In genomic region chr10:103654925-103655324, GRCh38 we compare ENCODE assay signal across 37 cellular contexts.
"Had no signal": no experiment of that assay in that cellular context is flagged by ENCODE, and none has a peak within 500 bp of the region (broad histone marks: within the 10 kb centered on the region; RNA-seq: fewer than 3 reads in every experiment).

No MANE protein-coding gene starts in this region.

- H3K36me3 ChIP-seq: Peyer's patch had no signal

- H3K27ac ChIP-seq: brain microvascular endothelial cell had no signal

- ATAC-seq: activated CD4-positive, alpha-beta T cell treated with anti-CD3 and anti-CD28 coated beads for 36 hours; activated T-cell treated with anti-CD3 and anti-CD28 coated beads, Interleukin-2, amount 50 U/mL, for 4 hours; PC-3; Right ventricle myocardium inferior had no signal

- DNase-seq: activated CD4-positive, alpha-beta T cell treated with anti-CD3 and anti-CD28 coated beads for 36 hours; activated CD4-positive, alpha-beta T cell treated with anti-CD3 and anti-CD28 coated beads, Interleukin-2, amount 10 ng/mL, durations not matched to agents 7 days and 5 days; activated CD4-positive, alpha-beta T cell treated with anti-CD3 and anti-CD28 coated beads, Interleukin-2, amount 50 U/mL, for 48 hours; activated CD8-positive, alpha-beta memory T cell treated with anti-CD3 and anti-CD28 coated beads, Interleukin-2, amount 50 U/mL, for 4 hours; activated gamma-delta T cell treated with Interleukin-2 at 50 U/mL for 16 hours; activated naive CD4-positive, alpha-beta T cell treated with anti-CD3 and anti-CD28 coated beads for 36 hours; activated naive CD8-positive, alpha-beta T cell treated with anti-CD3 and anti-CD28 coated beads for 36 hours; activated T-cell treated with anti-CD3 and anti-CD28 coated beads for 4 hours; activated T-cell treated with anti-CD3 and anti-CD28 coated beads, Interleukin-2, amount 50 U/mL, for 4 hours; amniotic stem cell; aorta; brain microvascular endothelial cell; Kasumi-1; KG1; MG63; NCI-H1048; NCI-H1105 treated with DMSO at 0.1 percent for 48 hours; NCI-H1436; NCI-H1694; NCI-H1930; NCI-H2081 treated with DMSO at 0.1 percent for 48 hours; NCI-H226; NCI-H446 treated with DMSO at 0.1 percent for 48 hours; NCI-H524; NCI-H69; NCI-H82; NK-92 treated with Interleukin-12 subunit alpha and Interleukin-12 subunit beta, amount 100 ng/mL, for 24 hours; PC-3; Peyer's patch; RPMI8226; SIG-M5 had no signal

- H3K27me3 ChIP-seq: brain microvascular endothelial cell, MG63, Peyer's patch had no signal

- H3K27ac Mint-ChIP-seq: activated CD4-positive, alpha-beta T cell treated with anti-CD3 and anti-CD28 coated beads for 36 hours; activated CD4-positive, alpha-beta T cell treated with anti-CD3 and anti-CD28 coated beads, Interleukin-2, amount 10 ng/mL, durations not matched to agents 7 days and 5 days; activated naive CD4-positive, alpha-beta T cell treated with anti-CD3 and anti-CD28 coated beads for 36 hours; activated naive CD8-positive, alpha-beta T cell treated with anti-CD3 and anti-CD28 coated beads for 36 hours; activated T-helper 1 cell treated with anti-CD3 and anti-CD28 coated beads, Interleukin-12 subunit alpha, Interleukin-12 subunit beta, Interleukin-2, Interleukin-4 antibody, amounts not matched to agents 30 ng/mL and 10 ng/mL and 1 ng/mL, durations not matched to agents 14 hours and 24 hours and 36 hours; T-helper 1 cell treated with Interleukin-12 subunit alpha and Interleukin-12 subunit beta and Interleukin-4 antibody, amounts not matched to agents 30 μg/mL and 1 μg/mL, for 36 hours; T-helper 2 cell treated with Interferon-gamma antibody and Interleukin-4, amounts not matched to agents 5 μg/mL and 100 μg/mL, for 36 hours had no signal

- H3K9me3 ChIP-seq: MG63, Peyer's patch had no signal

- H3K9me3 Mint-ChIP-seq: central memory CD8-positive, alpha-beta T cell had no signal

- H3K4me3 Mint-ChIP-seq: activated CD4-positive, alpha-beta T cell treated with anti-CD3 and anti-CD28 coated beads for 36 hours; activated CD4-positive, alpha-beta T cell treated with anti-CD3 and anti-CD28 coated beads, Interleukin-2, amount 10 ng/mL, durations not matched to agents 7 days and 5 days; activated naive CD4-positive, alpha-beta T cell treated with anti-CD3 and anti-CD28 coated beads for 36 hours; activated naive CD8-positive, alpha-beta T cell treated with anti-CD3 and anti-CD28 coated beads for 36 hours; activated T-cell treated with anti-CD3 and anti-CD28 coated beads, Interleukin-2, amount 50 U/mL, for 4 hours; activated T-helper 1 cell treated with anti-CD3 and anti-CD28 coated beads, Interleukin-12 subunit alpha, Interleukin-12 subunit beta, Interleukin-2, Interleukin-4 antibody, amounts not matched to agents 30 ng/mL and 10 ng/mL and 1 ng/mL, durations not matched to agents 14 hours and 24 hours and 36 hours; central memory CD8-positive, alpha-beta T cell; IgD-negative memory B cell; T-helper 1 cell treated with Interleukin-12 subunit alpha and Interleukin-12 subunit beta and Interleukin-4 antibody, amounts not matched to agents 30 μg/mL and 1 μg/mL, for 36 hours; T-helper 2 cell treated with Interferon-gamma antibody and Interleukin-4, amounts not matched to agents 5 μg/mL and 100 μg/mL, for 36 hours had no signal

- H3K4me3 ChIP-seq: MG63, Peyer's patch had no signal

- H3K27me3 Mint-ChIP-seq: activated CD4-positive, alpha-beta T cell treated with anti-CD3 and anti-CD28 coated beads for 36 hours; activated CD4-positive, alpha-beta T cell treated with anti-CD3 and anti-CD28 coated beads, Interleukin-2, amount 10 ng/mL, durations not matched to agents 7 days and 5 days; activated naive CD8-positive, alpha-beta T cell treated with anti-CD3 and anti-CD28 coated beads for 36 hours; central memory CD8-positive, alpha-beta T cell; IgD-negative memory B cell had no signal
